Comparison of ENCODE assay signal across 8 cellular contexts in the genomic region with DNA sequence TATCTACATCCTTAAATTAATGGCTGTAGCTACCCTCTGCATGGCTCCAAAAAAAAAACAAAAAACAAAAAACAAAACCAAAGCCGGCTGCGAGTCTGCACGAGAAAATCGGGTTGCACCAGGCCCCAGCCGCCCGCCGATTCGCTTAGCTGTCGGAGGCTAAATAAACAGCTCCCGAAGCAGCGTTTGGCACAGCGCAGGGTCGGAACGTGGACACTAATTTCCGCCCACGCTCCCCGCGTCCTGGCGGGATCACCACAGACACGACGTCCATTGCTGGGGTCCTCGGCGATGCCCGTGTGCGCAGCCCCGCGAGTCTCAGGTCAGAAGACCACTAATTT. TPM values are rescaled to one million over a fixed set of nuclear protein-coding genes. Genes with fewer than 3 reads are reported as not detected.
DNase-seq lines count a peak whose midpoint lies in the region; ATAC-seq and TF ChIP-seq lines count a peak whose summit lies in the region.

No MANE protein-coding gene starts in this region.

- TF ChIP-seq CTCF in brain (conservative IDR thresholded peaks at IDR 0.05), result no peak

- H3K27me3 Mint-ChIP-seq in T-cell, result no peaks in the 10 kb centered on the region
- peaks cover 10% of the 10 kb centered on the region for H3K27me3 Mint-ChIP-seq in brain
- peaks cover 14 to 25% (median 20%) of the 10 kb centered on the region in 3 donors for H3K27me3 Mint-ChIP-seq in immature natural killer cell (ENCODE audit: low read depth in 3 of 3)

- H3K9me3 Mint-ChIP-seq in T-cell (no peaks in the 10 kb centered on the region), brain (no peaks in the 10 kb centered on the region), immature natural killer cell (no peaks in the 10 kb centered on the region)

- ATAC-seq in T-cell (replicated peaks in 1 of 4), result peak in 3 of 4 experiments; percentile 5 to 19 (median 12)

- POLR2A ChIA-PET in T-cell (lab: Charles Lee), result interaction anchor here (0.6 to 0.7 kb wide), 2 partner anchors 49 to 432 kb away, joined by 3 to 7 read pairs; no protein-coding TSS in a partner anchor

- DNase-seq in activated T-cell treated with anti-CD3 and anti-CD28 coated beads for 1 hour (ENCODE audit: low read depth) (peak; percentile 23), HuH-7 (ENCODE audit: low spot score) (peak; percentile 25), T-cell (peak in 30 of 34 experiments; percentile 19 to 58 (median 38)), immature natural killer cell (no peak), foreskin melanocyte (no peak)
- DNase-seq in activated T-cell treated with anti-CD3 and anti-CD28 coated beads, Interleukin-2, amount 50 U/mL, for 48 hours, result no peak
- peak; percentile 12 to 27 for DNase-seq in stimulated activated CD4-positive, alpha-beta T cell treated with anti-CD3 and anti-CD28 coated beads, Interleukin-15, amount 100 ng/mL, for 1 hour (ENCODE audit: low read depth in 1 of 2, low spot score in 1 of 2)

- CTCF ChIA-PET in T-cell (lab: Charles Lee), result interaction anchor here in 1 of 2 donors (0.5 to 1.0 kb wide), 5 partner anchors 39 to 533 kb away, joined by 3 to 6 read pairs (median 4); a partner anchor contains a TSS

- H3K36me3 Mint-ChIP-seq in T-cell, result no peaks in the 10 kb centered on the region
- peaks cover 19% of the 10 kb centered on the region for H3K36me3 Mint-ChIP-seq in brain
- H3K36me3 Mint-ChIP-seq in immature natural killer cell, result no peaks in the 10 kb centered on the region

- H3K27ac Mint-ChIP-seq in T-cell, result peak overlapping the region; percentile 66 to 79
- peak overlapping the region; percentile 94 to 99 (median 97) for H3K27ac Mint-ChIP-seq in brain
- H3K27ac Mint-ChIP-seq in immature natural killer cell, result peak overlapping the region; percentile 81 to 96 (median 90)

- H3K4me1 Mint-ChIP-seq in T-cell (peaks cover 39 to 55% (median 41%) of the 10 kb centered on the region in 3 donors), brain (peaks cover 52% of the 10 kb centered on the region), immature natural killer cell (peaks cover 27 to 37% of the 10 kb centered on the region in 2 donors)

- peak overlapping the region; percentile 73 to 98 (median 87) for H3K4me3 Mint-ChIP-seq in T-cell
- H3K4me3 Mint-ChIP-seq in brain, result peak overlapping the region; percentile 89 to 98 (median 91)
- H3K4me3 Mint-ChIP-seq in immature natural killer cell, result peak overlapping the region; percentile 84 to 93 (median 90)

RNA-seq across cellular contexts. Expression of a gene that starts 0.7 kb away (rescaled TPM):
- 10 to 100 TPM; 41.8 to 68.0 (median 46.5) TPM for total RNA-seq in T-cell
- 21.3 TPM for polyA plus RNA-seq in brain (ENCODE audit: insufficient read depth, low read depth, low replicate concordance)
- 10 to 100 TPM in 1 of 3 donors, 1 to 10 TPM in 2; 1.7 to 14.0 (median 5.4) TPM for polyA plus RNA-seq in immature natural killer cell

RNA-seq across cellular contexts. Expression of a gene that starts 40.8 kb away (rescaled TPM):
- total RNA-seq in T-cell, result 10 to 100 TPM; 12.7 to 28.4 (median 18.3) TPM
- polyA plus RNA-seq in brain (ENCODE audit: insufficient read depth, low read depth, low replicate concordance) (5.9 TPM), immature natural killer cell (1 to 10 TPM in 2 of 3 donors, under 1 TPM in 1; 0.11 to 6.0 (median 4.9) TPM)

Comparison
In these comparisons a context has a peak if more than half of its experiments do, and no peak if none do; other contexts are left out.
1. DNase-seq: peak in activated T-cell treated with anti-CD3 and anti-CD28 coated beads for 1 hour (single experiment), HuH-7 (single experiment), T-cell (30 of 34) and stimulated activated CD4-positive, alpha-beta T cell treated with anti-CD3 and anti-CD28 coated beads, Interleukin-15, amount 100 ng/mL, for 1 hour (2 of 2); none in activated T-cell treated with anti-CD3 and anti-CD28 coated beads, Interleukin-2, amount 50 U/mL, for 48 hours (0 of 2), immature natural killer cell (0 of 3) and foreskin melanocyte (single experiment).
2. Peak in every context shown above with its lines, with median percentiles within 50 percentile points of each other: H3K27ac Mint-ChIP-seq and H3K4me3 Mint-ChIP-seq.